Comparison of ENCODE assay signal across 19 cellular contexts in genomic region chr11:44874284-44874683, GRCh38.
"Had no signal": no experiment of that assay in that cellular context is flagged by ENCODE, and none has a peak within 500 bp of the region (broad histone marks: within the 10 kb centered on the region; RNA-seq: fewer than 3 reads in every experiment).

No MANE protein-coding gene starts in this region.

- H3K4me2 ChIP-seq: KMS-11 had no signal

- H3K27ac ChIP-seq: KMS-11, SJSA1, SK-N-MC had no signal

- H3K36me3 ChIP-seq: SJSA1 had no signal

- DNase-seq: IMR-90, Kasumi-1, MV-4-11, NCI-H1048, NCI-H1105, NCI-H1436 treated with DMSO at 0.1 percent for 48 hours, NCI-H1694, NCI-H187 treated with DMSO at 0.1 percent for 48 hours, NCI-H2081, NCI-H2107, NCI-H2227 treated with DMSO at 0.1 percent for 48 hours, NCI-H526 treated with DMSO at 0.1 percent for 48 hours, NCI-H774, Right ventricle myocardium superior, RPMI8226, SIG-M5 had no signal

- H3K4me3 ChIP-seq: SJSA1, SK-N-MC had no signal

- H3K9ac ChIP-seq: KMS-11 had no signal

- H3K27me3 ChIP-seq: SJSA1 had no signal
